Comparison of ENCODE assay signal across 16 cellular contexts in genomic region chr7:33536398-33536797, GRCh38.
DNase-seq lines count a peak whose midpoint lies in the region; ATAC-seq and TF ChIP-seq lines count a peak whose summit lies in the region.
"Had no signal": no experiment of that assay in that cellular context is flagged by ENCODE, and none has a peak within 500 bp of the region (broad histone marks: within the 10 kb centered on the region; RNA-seq: fewer than 3 reads in every experiment).

No MANE protein-coding gene starts in this region.

- peak overlapping the region in 2 of 3 experiments; percentile 76 to 78 for H3K27ac Mint-ChIP-seq in nephron
- H3K27ac Mint-ChIP-seq: HFFc6 had no signal

- H3K27ac ChIP-seq in upper lobe of left lung = no peak overlapping the region
- H3K27ac ChIP-seq: GM23248 had no signal

- H3K36me3 ChIP-seq in H7 (replicated peaks; ENCODE audit: control insufficient read depth, insufficient read depth, low read length) = no peaks in the 10 kb centered on the region; the same call in 1 of the 2 replicates
- no peaks in the 10 kb centered on the region for H3K36me3 ChIP-seq in upper lobe of left lung
- H3K36me3 ChIP-seq: HAP-1 had no signal

- no peak for TF ChIP-seq EP300 in upper lobe of left lung (IDR thresholded peaks at IDR 0.05)

- no peak overlapping the region for H3K4me3 Mint-ChIP-seq in nephron
- H3K4me3 Mint-ChIP-seq: HFFc6 had no signal

- peak; percentile 12 for DNase-seq in H7
- DNase-seq in left kidney (ENCODE audit: low read depth, low spot score) = peak; percentile 8
- DNase-seq in upper lobe of left lung = no peak
- DNase-seq in GM19238 (ENCODE audit: insufficient read length, low spot score) = no peak
- DNase-seq: C1 segment of cervical spinal cord; Calu3; CD4-positive, alpha-beta memory T cell; COR-L47; DMS53; DMS79 treated with DMSO at 0.1 percent for 48 hours; GM23248; HFFc6 had no signal

- TF ChIP-seq POLR2A in upper lobe of left lung (IDR thresholded peaks at IDR 0.05) = no peak

- peaks cover 42% of the 10 kb centered on the region for H3K36me3 Mint-ChIP-seq in nephron (ENCODE audit: low read depth)

- no peaks in the 10 kb centered on the region for H3K4me1 ChIP-seq in upper lobe of left lung
- H3K4me1 ChIP-seq: HAP-1 had no signal

- ATAC-seq in upper lobe of left lung (ENCODE audit: low FRiP score in 2 of 2) = no peak
- no peak for ATAC-seq in HG03159 (IDR thresholded peaks at IDR 0.05; ENCODE audit: unreplicated experiment)
- no peak for ATAC-seq in HG02970 (IDR thresholded peaks at IDR 0.05; ENCODE audit: low FRiP score, unreplicated experiment)

- TF ChIP-seq CTCF in nephron (IDR thresholded peaks at IDR 0.05; ENCODE audit: unreplicated experiment in 3 of 3) = no peak
- no peak for TF ChIP-seq CTCF in upper lobe of left lung (IDR thresholded peaks at IDR 0.05)

- H3K27me3 ChIP-seq in H7 (ENCODE audit: control insufficient read depth, insufficient read depth, low read length) (no peaks in the 10 kb centered on the region), upper lobe of left lung (no peaks in the 10 kb centered on the region)

- no peaks in the 10 kb centered on the region for H3K27me3 Mint-ChIP-seq in nephron (ENCODE audit: low read depth)
- H3K27me3 Mint-ChIP-seq: CD4-positive, alpha-beta memory T cell had no signal

- H3K4me1 Mint-ChIP-seq in nephron = peaks cover 52% of the 10 kb centered on the region
- H3K4me1 Mint-ChIP-seq: CD4-positive, alpha-beta memory T cell had no signal

- peaks cover 0 to 4% (median 2%) of the 10 kb centered on the region in 4 donors for H3K9me3 ChIP-seq in upper lobe of left lung
- H3K9me3 ChIP-seq: HAP-1 had no signal

- H3K9me3 Mint-ChIP-seq in nephron = peaks cover 13% of the 10 kb centered on the region
- H3K9me3 Mint-ChIP-seq: HFFc6 had no signal

- H3K4me3 ChIP-seq in H7 (ENCODE audit: insufficient read depth, low read depth, low read length) (no peak overlapping the region), upper lobe of left lung (no peak overlapping the region)
- H3K4me3 ChIP-seq: GM23248, HAP-1 had no signal

- WGBS in upper lobe of left lung, 2 donors = 46 to 69% methylated on average over 2 to 3 of the region's 3 CpGs

Comparison
In these comparisons a context has a peak if more than half of its experiments do, and no peak if none do; other contexts are left out.
1. DNase-seq: peak in H7 (single experiment) and left kidney (single experiment); none in upper lobe of left lung (0 of 2) and GM19238 (single experiment).